1 cellular context compared by ENCODE assay signal in the genomic region with DNA sequence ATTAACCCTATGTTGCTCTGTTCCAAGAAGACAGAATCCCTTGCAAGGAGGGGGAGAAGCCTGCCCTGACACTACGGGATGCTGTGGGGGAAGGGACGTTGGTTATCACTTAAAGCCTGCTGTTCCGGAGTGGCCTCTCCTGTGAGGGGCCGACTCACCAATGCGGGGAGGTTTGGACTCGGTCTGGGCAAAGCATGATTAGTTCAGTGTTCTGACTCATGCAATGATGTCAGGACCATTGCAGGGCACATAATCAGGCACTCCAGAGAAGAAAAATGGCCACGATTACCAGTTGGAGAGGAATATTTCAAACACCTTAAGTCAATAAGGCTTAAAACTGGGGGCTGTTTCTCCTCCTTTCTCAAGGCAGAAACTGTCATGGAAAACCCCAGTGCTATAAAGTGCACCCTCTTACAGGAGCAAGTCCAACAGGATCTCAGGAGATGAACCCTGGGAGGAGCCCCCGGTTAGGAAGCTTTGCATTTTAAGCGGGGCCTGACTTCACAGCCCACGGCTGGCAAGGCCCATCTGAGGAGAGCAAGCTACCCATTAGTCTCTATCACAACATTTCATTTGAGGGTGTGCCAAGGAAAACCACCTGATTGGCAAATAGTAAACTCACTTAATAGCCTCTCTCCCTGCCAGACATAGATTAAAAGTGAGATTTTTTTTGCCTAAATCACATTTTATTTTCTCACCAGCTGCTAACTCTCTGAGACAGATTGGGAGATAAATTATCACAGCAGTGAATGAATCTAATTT.
TF ChIP-seq lines count a peak whose summit lies in the region.

No MANE protein-coding gene starts in this region.

TF ChIP-seq in K562, 482 proteins besides CTCF, POLR2A, EP300 and RAD21 (continued from another document and continues in another):
- TF ChIP-seq, protein P1, sequence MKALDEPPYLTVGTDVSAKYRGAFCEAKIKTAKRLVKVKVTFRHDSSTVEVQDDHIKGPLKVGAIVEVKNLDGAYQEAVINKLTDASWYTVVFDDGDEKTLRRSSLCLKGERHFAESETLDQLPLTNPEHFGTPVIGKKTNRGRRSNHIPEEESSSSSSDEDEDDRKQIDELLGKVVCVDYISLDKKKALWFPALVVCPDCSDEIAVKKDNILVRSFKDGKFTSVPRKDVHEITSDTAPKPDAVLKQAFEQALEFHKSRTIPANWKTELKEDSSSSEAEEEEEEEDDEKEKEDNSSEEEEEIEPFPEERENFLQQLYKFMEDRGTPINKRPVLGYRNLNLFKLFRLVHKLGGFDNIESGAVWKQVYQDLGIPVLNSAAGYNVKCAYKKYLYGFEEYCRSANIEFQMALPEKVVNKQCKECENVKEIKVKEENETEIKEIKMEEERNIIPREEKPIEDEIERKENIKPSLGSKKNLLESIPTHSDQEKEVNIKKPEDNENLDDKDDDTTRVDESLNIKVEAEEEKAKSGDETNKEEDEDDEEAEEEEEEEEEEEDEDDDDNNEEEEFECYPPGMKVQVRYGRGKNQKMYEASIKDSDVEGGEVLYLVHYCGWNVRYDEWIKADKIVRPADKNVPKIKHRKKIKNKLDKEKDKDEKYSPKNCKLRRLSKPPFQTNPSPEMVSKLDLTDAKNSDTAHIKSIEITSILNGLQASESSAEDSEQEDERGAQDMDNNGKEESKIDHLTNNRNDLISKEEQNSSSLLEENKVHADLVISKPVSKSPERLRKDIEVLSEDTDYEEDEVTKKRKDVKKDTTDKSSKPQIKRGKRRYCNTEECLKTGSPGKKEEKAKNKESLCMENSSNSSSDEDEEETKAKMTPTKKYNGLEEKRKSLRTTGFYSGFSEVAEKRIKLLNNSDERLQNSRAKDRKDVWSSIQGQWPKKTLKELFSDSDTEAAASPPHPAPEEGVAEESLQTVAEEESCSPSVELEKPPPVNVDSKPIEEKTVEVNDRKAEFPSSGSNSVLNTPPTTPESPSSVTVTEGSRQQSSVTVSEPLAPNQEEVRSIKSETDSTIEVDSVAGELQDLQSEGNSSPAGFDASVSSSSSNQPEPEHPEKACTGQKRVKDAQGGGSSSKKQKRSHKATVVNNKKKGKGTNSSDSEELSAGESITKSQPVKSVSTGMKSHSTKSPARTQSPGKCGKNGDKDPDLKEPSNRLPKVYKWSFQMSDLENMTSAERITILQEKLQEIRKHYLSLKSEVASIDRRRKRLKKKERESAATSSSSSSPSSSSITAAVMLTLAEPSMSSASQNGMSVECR (CRISPR knock-in tag; IDR thresholded peaks at IDR 0.05), result no peak
- TF ChIP-seq, protein P2, sequence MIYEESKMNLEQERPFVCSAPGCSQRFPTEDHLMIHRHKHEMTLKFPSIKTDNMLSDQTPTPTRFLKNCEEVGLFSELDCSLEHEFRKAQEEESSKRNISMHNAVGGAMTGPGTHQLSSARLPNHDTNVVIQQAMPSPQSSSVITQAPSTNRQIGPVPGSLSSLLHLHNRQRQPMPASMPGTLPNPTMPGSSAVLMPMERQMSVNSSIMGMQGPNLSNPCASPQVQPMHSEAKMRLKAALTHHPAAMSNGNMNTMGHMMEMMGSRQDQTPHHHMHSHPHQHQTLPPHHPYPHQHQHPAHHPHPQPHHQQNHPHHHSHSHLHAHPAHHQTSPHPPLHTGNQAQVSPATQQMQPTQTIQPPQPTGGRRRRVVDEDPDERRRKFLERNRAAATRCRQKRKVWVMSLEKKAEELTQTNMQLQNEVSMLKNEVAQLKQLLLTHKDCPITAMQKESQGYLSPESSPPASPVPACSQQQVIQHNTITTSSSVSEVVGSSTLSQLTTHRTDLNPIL (CRISPR knock-in tag; IDR thresholded peaks at IDR 0.05), result no peak
- no peak for TF ChIP-seq ZNF143 (CRISPR knock-in tag; IDR thresholded peaks at IDR 0.05)
- TF ChIP-seq ZBTB7A (IDR thresholded peaks at IDR 0.05; ENCODE audit: borderline replicate concordance, control insufficient read depth, low read depth, low read length), result no peak
- peak; percentile 93 for TF ChIP-seq CBFA2T3 (IDR thresholded peaks at IDR 0.05)
- TF ChIP-seq TGIF2 (CRISPR knock-in tag; IDR thresholded peaks at IDR 0.05), result no peak
- no peak for TF ChIP-seq PHF21A (IDR thresholded peaks at IDR 0.05; ENCODE audit: borderline replicate concordance, low read depth)
- TF ChIP-seq ARHGAP35 (IDR thresholded peaks at IDR 0.05; ENCODE audit: partially characterized antibody), result no peak
- TF ChIP-seq, protein P3, sequence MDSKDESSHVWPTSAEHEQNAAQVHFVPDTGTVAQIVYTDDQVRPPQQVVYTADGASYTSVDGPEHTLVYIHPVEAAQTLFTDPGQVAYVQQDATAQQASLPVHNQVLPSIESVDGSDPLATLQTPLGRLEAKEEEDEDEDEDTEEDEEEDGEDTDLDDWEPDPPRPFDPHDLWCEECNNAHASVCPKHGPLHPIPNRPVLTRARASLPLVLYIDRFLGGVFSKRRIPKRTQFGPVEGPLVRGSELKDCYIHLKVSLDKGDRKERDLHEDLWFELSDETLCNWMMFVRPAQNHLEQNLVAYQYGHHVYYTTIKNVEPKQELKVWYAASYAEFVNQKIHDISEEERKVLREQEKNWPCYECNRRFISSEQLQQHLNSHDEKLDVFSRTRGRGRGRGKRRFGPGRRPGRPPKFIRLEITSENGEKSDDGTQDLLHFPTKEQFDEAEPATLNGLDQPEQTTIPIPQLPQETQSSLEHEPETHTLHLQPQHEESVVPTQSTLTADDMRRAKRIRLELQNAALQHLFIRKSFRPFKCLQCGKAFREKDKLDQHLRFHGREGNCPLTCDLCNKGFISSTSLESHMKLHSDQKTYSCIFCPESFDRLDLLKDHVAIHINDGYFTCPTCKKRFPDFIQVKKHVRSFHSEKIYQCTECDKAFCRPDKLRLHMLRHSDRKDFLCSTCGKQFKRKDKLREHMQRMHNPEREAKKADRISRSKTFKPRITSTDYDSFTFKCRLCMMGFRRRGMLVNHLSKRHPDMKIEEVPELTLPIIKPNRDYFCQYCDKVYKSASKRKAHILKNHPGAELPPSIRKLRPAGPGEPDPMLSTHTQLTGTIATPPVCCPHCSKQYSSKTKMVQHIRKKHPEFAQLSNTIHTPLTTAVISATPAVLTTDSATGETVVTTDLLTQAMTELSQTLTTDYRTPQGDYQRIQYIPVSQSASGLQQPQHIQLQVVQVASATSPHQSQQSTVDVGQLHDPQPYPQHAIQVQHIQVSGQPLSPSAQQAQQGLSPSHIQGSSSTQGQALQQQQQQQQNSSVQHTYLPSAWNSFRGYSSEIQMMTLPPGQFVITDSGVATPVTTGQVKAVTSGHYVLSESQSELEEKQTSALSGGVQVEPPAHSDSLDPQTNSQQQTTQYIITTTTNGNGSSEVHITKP (IDR thresholded peaks at IDR 0.05; ENCODE audit: partially characterized antibody), result peak; percentile 56
- no peak for TF ChIP-seq ZKSCAN3 (CRISPR knock-in tag; IDR thresholded peaks at IDR 0.05)
- TF ChIP-seq ZNF668 (CRISPR knock-in tag; IDR thresholded peaks at IDR 0.05), result no peak
- TF ChIP-seq IFI16 (CRISPR knock-in tag; IDR thresholded peaks at IDR 0.05), result no peak
- peak; percentile 34; the same call in 1 of the 2 replicates for TF ChIP-seq ETV5 (CRISPR knock-in tag; IDR thresholded peaks at IDR 0.05; ENCODE audit: low read depth)
- TF ChIP-seq NFIC (IDR thresholded peaks at IDR 0.05), result no peak
- TF ChIP-seq KLF16 (IDR thresholded peaks at IDR 0.05), result peak; percentile 51; the same call in 1 of the 2 replicates
- TF ChIP-seq POLR2B (IDR thresholded peaks at IDR 0.05; ENCODE audit: low read depth, partially characterized antibody), result no peak
- no peak for TF ChIP-seq HCFC1 (IDR thresholded peaks at IDR 0.05; ENCODE audit: low read depth, low read length)
- TF ChIP-seq, protein P4, sequence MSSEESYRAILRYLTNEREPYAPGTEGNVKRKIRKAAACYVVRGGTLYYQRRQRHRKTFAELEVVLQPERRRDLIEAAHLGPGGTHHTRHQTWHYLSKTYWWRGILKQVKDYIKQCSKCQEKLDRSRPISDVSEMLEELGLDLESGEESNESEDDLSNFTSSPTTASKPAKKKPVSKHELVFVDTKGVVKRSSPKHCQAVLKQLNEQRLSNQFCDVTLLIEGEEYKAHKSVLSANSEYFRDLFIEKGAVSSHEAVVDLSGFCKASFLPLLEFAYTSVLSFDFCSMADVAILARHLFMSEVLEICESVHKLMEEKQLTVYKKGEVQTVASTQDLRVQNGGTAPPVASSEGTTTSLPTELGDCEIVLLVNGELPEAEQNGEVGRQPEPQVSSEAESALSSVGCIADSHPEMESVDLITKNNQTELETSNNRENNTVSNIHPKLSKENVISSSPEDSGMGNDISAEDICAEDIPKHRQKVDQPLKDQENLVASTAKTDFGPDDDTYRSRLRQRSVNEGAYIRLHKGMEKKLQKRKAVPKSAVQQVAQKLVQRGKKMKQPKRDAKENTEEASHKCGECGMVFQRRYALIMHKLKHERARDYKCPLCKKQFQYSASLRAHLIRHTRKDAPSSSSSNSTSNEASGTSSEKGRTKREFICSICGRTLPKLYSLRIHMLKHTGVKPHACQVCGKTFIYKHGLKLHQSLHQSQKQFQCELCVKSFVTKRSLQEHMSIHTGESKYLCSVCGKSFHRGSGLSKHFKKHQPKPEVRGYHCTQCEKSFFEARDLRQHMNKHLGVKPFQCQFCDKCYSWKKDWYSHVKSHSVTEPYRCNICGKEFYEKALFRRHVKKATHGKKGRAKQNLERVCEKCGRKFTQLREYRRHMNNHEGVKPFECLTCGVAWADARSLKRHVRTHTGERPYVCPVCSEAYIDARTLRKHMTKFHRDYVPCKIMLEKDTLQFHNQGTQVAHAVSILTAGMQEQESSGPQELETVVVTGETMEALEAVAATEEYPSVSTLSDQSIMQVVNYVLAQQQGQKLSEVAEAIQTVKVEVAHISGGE (CRISPR knock-in tag; IDR thresholded peaks at IDR 0.05), result no peak
- TF ChIP-seq BCOR (IDR thresholded peaks at IDR 0.05), result no peak
- no peak for TF ChIP-seq ZNF436 (CRISPR knock-in tag; IDR thresholded peaks at IDR 0.05)
- TF ChIP-seq, protein P5, sequence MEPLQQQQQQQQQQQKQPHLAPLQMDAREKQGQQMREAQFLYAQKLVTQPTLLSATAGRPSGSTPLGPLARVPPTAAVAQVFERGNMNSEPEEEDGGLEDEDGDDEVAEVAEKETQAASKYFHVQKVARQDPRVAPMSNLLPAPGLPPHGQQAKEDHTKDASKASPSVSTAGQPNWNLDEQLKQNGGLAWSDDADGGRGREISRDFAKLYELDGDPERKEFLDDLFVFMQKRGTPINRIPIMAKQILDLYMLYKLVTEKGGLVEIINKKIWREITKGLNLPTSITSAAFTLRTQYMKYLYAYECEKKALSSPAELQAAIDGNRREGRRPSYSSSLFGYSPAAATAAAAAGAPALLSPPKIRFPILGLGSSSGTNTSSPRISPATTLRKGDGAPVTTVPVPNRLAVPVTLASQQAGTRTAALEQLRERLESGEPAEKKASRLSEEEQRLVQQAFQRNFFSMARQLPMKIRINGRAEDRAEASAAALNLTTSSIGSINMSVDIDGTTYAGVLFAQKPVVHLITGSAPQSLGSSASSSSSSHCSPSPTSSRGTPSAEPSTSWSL (CRISPR knock-in tag; IDR thresholded peaks at IDR 0.05; ENCODE audit: borderline replicate concordance), result no peak
- no peak; the same call in 1 of the 2 replicates for TF ChIP-seq CREB1 (IDR thresholded peaks at IDR 0.05)
- TF ChIP-seq CREB1 (CRISPR knock-in tag; IDR thresholded peaks at IDR 0.05), result no peak
- TF ChIP-seq NFIX (CRISPR knock-in tag; IDR thresholded peaks at IDR 0.05; ENCODE audit: low read depth), result no peak
- TF ChIP-seq, protein P6, sequence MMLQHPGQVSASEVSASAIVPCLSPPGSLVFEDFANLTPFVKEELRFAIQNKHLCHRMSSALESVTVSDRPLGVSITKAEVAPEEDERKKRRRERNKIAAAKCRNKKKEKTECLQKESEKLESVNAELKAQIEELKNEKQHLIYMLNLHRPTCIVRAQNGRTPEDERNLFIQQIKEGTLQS (IDR thresholded peaks at IDR 0.05), result peak; percentile 92
- TF ChIP-seq, protein P6 (CRISPR knock-in tag; conservative IDR thresholded peaks at IDR 0.05), result peak; percentile 85; the same call in 1 of the 2 replicates
- TF ChIP-seq, protein P7, sequence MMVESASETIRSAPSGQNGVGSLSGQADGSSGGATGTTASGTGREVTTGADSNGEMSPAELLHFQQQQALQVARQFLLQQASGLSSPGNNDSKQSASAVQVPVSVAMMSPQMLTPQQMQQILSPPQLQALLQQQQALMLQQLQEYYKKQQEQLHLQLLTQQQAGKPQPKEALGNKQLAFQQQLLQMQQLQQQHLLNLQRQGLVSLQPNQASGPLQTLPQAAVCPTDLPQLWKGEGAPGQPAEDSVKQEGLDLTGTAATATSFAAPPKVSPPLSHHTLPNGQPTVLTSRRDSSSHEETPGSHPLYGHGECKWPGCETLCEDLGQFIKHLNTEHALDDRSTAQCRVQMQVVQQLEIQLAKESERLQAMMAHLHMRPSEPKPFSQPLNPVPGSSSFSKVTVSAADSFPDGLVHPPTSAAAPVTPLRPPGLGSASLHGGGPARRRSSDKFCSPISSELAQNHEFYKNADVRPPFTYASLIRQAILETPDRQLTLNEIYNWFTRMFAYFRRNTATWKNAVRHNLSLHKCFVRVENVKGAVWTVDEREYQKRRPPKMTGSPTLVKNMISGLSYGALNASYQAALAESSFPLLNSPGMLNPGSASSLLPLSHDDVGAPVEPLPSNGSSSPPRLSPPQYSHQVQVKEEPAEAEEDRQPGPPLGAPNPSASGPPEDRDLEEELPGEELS (CRISPR knock-in tag; IDR thresholded peaks at IDR 0.05; ENCODE audit: borderline replicate concordance), result no peak
- peak in 1 of 2 experiments; percentile 11; a peak in 1 of 4 replicates for TF ChIP-seq RCOR1 (IDR thresholded peaks at IDR 0.05; ENCODE audit: borderline replicate concordance in 1 of 2, low read depth in 2 of 2, low read length in 2 of 2)
